In genomic region chr17:740240-741055, GRCh38 we compare ENCODE assay signal across 1 cellular context.
TF ChIP-seq lines count a peak whose summit lies in the region.

No MANE protein-coding gene starts in this region.

TF ChIP-seq in GM12878, 131 proteins besides CTCF, POLR2A, EP300 and RAD21 (continued from another document and continues in another):
- TF ChIP-seq, protein P1, sequence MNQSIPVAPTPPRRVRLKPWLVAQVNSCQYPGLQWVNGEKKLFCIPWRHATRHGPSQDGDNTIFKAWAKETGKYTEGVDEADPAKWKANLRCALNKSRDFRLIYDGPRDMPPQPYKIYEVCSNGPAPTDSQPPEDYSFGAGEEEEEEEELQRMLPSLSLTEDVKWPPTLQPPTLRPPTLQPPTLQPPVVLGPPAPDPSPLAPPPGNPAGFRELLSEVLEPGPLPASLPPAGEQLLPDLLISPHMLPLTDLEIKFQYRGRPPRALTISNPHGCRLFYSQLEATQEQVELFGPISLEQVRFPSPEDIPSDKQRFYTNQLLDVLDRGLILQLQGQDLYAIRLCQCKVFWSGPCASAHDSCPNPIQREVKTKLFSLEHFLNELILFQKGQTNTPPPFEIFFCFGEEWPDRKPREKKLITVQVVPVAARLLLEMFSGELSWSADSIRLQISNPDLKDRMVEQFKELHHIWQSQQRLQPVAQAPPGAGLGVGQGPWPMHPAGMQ (IDR thresholded peaks at IDR 0.05; ENCODE audit: borderline replicate concordance) = no peak
- no peak for TF ChIP-seq JUND (IDR thresholded peaks at IDR 0.05; ENCODE audit: low read depth, low read length)
- TF ChIP-seq, protein P2, sequence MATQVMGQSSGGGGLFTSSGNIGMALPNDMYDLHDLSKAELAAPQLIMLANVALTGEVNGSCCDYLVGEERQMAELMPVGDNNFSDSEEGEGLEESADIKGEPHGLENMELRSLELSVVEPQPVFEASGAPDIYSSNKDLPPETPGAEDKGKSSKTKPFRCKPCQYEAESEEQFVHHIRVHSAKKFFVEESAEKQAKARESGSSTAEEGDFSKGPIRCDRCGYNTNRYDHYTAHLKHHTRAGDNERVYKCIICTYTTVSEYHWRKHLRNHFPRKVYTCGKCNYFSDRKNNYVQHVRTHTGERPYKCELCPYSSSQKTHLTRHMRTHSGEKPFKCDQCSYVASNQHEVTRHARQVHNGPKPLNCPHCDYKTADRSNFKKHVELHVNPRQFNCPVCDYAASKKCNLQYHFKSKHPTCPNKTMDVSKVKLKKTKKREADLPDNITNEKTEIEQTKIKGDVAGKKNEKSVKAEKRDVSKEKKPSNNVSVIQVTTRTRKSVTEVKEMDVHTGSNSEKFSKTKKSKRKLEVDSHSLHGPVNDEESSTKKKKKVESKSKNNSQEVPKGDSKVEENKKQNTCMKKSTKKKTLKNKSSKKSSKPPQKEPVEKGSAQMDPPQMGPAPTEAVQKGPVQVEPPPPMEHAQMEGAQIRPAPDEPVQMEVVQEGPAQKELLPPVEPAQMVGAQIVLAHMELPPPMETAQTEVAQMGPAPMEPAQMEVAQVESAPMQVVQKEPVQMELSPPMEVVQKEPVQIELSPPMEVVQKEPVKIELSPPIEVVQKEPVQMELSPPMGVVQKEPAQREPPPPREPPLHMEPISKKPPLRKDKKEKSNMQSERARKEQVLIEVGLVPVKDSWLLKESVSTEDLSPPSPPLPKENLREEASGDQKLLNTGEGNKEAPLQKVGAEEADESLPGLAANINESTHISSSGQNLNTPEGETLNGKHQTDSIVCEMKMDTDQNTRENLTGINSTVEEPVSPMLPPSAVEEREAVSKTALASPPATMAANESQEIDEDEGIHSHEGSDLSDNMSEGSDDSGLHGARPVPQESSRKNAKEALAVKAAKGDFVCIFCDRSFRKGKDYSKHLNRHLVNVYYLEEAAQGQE (IDR thresholded peaks at IDR 0.05; ENCODE audit: low read depth, low read length) = no peak
- no peak for TF ChIP-seq TCF7 (IDR thresholded peaks at IDR 0.05; ENCODE audit: borderline replicate concordance)
- TF ChIP-seq MYB (IDR thresholded peaks at IDR 0.05; ENCODE audit: borderline replicate concordance, low read depth, low read length) = no peak
- peak; percentile 77; the same call in 1 of the 2 replicates for TF ChIP-seq RCOR1 (conservative IDR thresholded peaks at IDR 0.05; ENCODE audit: low read depth, low read length)
- no peak for TF ChIP-seq PAX5 (IDR thresholded peaks at IDR 0.05; ENCODE audit: borderline replicate concordance, low read depth, low read length)
- TF ChIP-seq, protein P3, sequence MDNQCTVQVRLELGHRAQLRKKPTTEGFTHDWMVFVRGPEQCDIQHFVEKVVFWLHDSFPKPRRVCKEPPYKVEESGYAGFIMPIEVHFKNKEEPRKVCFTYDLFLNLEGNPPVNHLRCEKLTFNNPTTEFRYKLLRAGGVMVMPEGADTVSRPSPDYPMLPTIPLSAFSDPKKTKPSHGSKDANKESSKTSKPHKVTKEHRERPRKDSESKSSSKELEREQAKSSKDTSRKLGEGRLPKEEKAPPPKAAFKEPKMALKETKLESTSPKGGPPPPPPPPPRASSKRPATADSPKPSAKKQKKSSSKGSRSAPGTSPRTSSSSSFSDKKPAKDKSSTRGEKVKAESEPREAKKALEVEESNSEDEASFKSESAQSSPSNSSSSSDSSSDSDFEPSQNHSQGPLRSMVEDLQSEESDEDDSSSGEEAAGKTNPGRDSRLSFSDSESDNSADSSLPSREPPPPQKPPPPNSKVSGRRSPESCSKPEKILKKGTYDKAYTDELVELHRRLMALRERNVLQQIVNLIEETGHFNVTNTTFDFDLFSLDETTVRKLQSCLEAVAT (IDR thresholded peaks at IDR 0.05) = peak; percentile 37; the same call in 1 of the 2 replicates
- TF ChIP-seq, protein P4, sequence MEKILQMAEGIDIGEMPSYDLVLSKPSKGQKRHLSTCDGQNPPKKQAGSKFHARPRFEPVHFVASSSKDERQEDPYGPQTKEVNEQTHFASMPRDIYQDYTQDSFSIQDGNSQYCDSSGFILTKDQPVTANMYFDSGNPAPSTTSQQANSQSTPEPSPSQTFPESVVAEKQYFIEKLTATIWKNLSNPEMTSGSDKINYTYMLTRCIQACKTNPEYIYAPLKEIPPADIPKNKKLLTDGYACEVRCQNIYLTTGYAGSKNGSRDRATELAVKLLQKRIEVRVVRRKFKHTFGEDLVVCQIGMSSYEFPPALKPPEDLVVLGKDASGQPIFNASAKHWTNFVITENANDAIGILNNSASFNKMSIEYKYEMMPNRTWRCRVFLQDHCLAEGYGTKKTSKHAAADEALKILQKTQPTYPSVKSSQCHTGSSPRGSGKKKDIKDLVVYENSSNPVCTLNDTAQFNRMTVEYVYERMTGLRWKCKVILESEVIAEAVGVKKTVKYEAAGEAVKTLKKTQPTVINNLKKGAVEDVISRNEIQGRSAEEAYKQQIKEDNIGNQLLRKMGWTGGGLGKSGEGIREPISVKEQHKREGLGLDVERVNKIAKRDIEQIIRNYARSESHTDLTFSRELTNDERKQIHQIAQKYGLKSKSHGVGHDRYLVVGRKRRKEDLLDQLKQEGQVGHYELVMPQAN (conservative IDR thresholded peaks at IDR 0.05) = no peak
- TF ChIP-seq CHD2 (IDR thresholded peaks at IDR 0.05; ENCODE audit: borderline replicate concordance, low read depth, low read length) = no peak
- TF ChIP-seq CHD4 (IDR thresholded peaks at IDR 0.05) = no peak
- TF ChIP-seq, protein P5, sequence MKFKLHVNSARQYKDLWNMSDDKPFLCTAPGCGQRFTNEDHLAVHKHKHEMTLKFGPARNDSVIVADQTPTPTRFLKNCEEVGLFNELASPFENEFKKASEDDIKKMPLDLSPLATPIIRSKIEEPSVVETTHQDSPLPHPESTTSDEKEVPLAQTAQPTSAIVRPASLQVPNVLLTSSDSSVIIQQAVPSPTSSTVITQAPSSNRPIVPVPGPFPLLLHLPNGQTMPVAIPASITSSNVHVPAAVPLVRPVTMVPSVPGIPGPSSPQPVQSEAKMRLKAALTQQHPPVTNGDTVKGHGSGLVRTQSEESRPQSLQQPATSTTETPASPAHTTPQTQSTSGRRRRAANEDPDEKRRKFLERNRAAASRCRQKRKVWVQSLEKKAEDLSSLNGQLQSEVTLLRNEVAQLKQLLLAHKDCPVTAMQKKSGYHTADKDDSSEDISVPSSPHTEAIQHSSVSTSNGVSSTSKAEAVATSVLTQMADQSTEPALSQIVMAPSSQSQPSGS (IDR thresholded peaks at IDR 0.05; ENCODE audit: low read length) = no peak
- TF ChIP-seq CBFB (IDR thresholded peaks at IDR 0.05; ENCODE audit: low read depth) = peak; percentile 37; the same call in 1 of the 2 replicates
- TF ChIP-seq IKZF2 (IDR thresholded peaks at IDR 0.05) = peak; percentile 87 to 89
- TF ChIP-seq TARDBP (IDR thresholded peaks at IDR 0.05; ENCODE audit: borderline replicate concordance) = no peak; the same call in 1 of the 2 replicates
- peak; percentile 51; the same call in 1 of the 2 replicates for TF ChIP-seq POLR2AphosphoS5 (IDR thresholded peaks at IDR 0.05; ENCODE audit: low read length)
- TF ChIP-seq NRF1 (conservative IDR thresholded peaks at IDR 0.05; ENCODE audit: low read depth, low read length) = 0 out of 2 replicates have a peak, but pooled peaks have one; percentile 4
- TF ChIP-seq, protein P6, sequence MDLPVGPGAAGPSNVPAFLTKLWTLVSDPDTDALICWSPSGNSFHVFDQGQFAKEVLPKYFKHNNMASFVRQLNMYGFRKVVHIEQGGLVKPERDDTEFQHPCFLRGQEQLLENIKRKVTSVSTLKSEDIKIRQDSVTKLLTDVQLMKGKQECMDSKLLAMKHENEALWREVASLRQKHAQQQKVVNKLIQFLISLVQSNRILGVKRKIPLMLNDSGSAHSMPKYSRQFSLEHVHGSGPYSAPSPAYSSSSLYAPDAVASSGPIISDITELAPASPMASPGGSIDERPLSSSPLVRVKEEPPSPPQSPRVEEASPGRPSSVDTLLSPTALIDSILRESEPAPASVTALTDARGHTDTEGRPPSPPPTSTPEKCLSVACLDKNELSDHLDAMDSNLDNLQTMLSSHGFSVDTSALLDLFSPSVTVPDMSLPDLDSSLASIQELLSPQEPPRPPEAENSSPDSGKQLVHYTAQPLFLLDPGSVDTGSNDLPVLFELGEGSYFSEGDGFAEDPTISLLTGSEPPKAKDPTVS (IDR thresholded peaks at IDR 0.05; ENCODE audit: low read depth, low read length) = no peak
- 0 out of 2 replicates have a peak, but pooled peaks have one; percentile 14 for TF ChIP-seq NR2F1 (conservative IDR thresholded peaks at IDR 0.05)
- TF ChIP-seq FOXK2 (IDR thresholded peaks at IDR 0.05) = no peak
- no peak for TF ChIP-seq NFXL1 (IDR thresholded peaks at IDR 0.05; ENCODE audit: borderline replicate concordance)
- TF ChIP-seq, protein P7, sequence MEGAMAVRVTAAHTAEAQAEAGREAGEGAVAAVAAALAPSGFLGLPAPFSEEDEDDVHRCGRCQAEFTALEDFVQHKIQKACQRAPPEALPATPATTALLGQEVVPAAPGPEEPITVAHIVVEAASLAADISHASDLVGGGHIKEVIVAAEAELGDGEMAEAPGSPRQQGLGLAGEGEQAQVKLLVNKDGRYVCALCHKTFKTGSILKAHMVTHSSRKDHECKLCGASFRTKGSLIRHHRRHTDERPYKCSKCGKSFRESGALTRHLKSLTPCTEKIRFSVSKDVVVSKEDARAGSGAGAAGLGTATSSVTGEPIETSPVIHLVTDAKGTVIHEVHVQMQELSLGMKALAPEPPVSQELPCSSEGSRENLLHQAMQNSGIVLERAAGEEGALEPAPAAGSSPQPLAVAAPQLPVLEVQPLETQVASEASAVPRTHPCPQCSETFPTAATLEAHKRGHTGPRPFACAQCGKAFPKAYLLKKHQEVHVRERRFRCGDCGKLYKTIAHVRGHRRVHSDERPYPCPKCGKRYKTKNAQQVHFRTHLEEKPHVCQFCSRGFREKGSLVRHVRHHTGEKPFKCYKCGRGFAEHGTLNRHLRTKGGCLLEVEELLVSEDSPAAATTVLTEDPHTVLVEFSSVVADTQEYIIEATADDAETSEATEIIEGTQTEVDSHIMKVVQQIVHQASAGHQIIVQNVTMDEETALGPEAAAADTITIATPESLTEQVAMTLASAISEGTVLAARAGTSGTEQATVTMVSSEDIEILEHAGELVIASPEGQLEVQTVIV (IDR thresholded peaks at IDR 0.05; ENCODE audit: borderline replicate concordance, partially characterized antibody) = no peak
- no peak for TF ChIP-seq CHD1 (IDR thresholded peaks at IDR 0.05; ENCODE audit: low read depth, low read length)
- TF ChIP-seq, protein P8, sequence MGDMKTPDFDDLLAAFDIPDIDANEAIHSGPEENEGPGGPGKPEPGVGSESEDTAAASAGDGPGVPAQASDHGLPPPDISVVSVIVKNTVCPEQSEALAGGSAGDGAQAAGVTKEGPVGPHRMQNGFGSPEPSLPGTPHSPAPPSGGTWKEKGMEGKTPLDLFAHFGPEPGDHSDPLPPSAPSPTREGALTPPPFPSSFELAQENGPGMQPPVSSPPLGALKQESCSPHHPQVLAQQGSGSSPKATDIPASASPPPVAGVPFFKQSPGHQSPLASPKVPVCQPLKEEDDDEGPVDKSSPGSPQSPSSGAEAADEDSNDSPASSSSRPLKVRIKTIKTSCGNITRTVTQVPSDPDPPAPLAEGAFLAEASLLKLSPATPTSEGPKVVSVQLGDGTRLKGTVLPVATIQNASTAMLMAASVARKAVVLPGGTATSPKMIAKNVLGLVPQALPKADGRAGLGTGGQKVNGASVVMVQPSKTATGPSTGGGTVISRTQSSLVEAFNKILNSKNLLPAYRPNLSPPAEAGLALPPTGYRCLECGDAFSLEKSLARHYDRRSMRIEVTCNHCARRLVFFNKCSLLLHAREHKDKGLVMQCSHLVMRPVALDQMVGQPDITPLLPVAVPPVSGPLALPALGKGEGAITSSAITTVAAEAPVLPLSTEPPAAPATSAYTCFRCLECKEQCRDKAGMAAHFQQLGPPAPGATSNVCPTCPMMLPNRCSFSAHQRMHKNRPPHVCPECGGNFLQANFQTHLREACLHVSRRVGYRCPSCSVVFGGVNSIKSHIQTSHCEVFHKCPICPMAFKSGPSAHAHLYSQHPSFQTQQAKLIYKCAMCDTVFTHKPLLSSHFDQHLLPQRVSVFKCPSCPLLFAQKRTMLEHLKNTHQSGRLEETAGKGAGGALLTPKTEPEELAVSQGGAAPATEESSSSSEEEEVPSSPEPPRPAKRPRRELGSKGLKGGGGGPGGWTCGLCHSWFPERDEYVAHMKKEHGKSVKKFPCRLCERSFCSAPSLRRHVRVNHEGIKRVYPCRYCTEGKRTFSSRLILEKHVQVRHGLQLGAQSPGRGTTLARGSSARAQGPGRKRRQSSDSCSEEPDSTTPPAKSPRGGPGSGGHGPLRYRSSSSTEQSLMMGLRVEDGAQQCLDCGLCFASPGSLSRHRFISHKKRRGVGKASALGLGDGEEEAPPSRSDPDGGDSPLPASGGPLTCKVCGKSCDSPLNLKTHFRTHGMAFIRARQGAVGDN (IDR thresholded peaks at IDR 0.05) = 0 out of 2 replicates have a peak, but pooled peaks have one; percentile 25
- TF ChIP-seq TCF12 (IDR thresholded peaks at IDR 0.05; ENCODE audit: low read depth, low read length) = no peak
- TF ChIP-seq HDGF (IDR thresholded peaks at IDR 0.05) = peak; percentile 67
- TF ChIP-seq NFYA (IDR thresholded peaks at IDR 0.05; ENCODE audit: borderline replicate concordance, low read depth, low read length) = no peak
- no peak for TF ChIP-seq PAX8 (IDR thresholded peaks at IDR 0.05)
- TF ChIP-seq IKZF1 (conservative IDR thresholded peaks at IDR 0.05) = peak; percentile 87
- TF ChIP-seq YY1 (IDR thresholded peaks at IDR 0.05; ENCODE audit: low read depth, low read length) = no peak
- no peak for TF ChIP-seq SUPT20H (IDR thresholded peaks at IDR 0.05; ENCODE audit: borderline replicate concordance, control insufficient read depth, low read depth, low read length)
- no peak for TF ChIP-seq PML (IDR thresholded peaks at IDR 0.05; ENCODE audit: low read length)
- no peak; the same call in 1 of the 2 replicates for TF ChIP-seq GABPA (IDR thresholded peaks at IDR 0.05; ENCODE audit: low read depth)
- TF ChIP-seq, protein P9, sequence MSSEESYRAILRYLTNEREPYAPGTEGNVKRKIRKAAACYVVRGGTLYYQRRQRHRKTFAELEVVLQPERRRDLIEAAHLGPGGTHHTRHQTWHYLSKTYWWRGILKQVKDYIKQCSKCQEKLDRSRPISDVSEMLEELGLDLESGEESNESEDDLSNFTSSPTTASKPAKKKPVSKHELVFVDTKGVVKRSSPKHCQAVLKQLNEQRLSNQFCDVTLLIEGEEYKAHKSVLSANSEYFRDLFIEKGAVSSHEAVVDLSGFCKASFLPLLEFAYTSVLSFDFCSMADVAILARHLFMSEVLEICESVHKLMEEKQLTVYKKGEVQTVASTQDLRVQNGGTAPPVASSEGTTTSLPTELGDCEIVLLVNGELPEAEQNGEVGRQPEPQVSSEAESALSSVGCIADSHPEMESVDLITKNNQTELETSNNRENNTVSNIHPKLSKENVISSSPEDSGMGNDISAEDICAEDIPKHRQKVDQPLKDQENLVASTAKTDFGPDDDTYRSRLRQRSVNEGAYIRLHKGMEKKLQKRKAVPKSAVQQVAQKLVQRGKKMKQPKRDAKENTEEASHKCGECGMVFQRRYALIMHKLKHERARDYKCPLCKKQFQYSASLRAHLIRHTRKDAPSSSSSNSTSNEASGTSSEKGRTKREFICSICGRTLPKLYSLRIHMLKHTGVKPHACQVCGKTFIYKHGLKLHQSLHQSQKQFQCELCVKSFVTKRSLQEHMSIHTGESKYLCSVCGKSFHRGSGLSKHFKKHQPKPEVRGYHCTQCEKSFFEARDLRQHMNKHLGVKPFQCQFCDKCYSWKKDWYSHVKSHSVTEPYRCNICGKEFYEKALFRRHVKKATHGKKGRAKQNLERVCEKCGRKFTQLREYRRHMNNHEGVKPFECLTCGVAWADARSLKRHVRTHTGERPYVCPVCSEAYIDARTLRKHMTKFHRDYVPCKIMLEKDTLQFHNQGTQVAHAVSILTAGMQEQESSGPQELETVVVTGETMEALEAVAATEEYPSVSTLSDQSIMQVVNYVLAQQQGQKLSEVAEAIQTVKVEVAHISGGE (CRISPR knock-in tag; IDR thresholded peaks at IDR 0.05) = no peak
- peak; percentile 60; the same call in 1 of the 2 replicates for TF ChIP-seq POLR2AphosphoS2 (IDR thresholded peaks at IDR 0.05; ENCODE audit: low read depth, low read length)
